26 cellular contexts compared by ENCODE assay signal in genomic region chr7:43199761-43200160, GRCh38.
DNase-seq lines count a peak whose midpoint lies in the region; ATAC-seq, FAIRE-seq and TF ChIP-seq lines count a peak whose summit lies in the region.
"Had no signal": no experiment of that assay in that cellular context is flagged by ENCODE, and none has a peak within 500 bp of the region (broad histone marks: within the 10 kb centered on the region; RNA-seq: fewer than 3 reads in every experiment).

No MANE protein-coding gene starts in this region.

- H3K9me3 Mint-ChIP-seq in astrocyte (ENCODE audit: unreplicated experiment): peaks cover 2% of the 10 kb centered on the region
- H3K9me3 Mint-ChIP-seq in activated CD8-positive, alpha-beta memory T cell treated with anti-CD3 and anti-CD28 coated beads, Interleukin-2, amount 10 ng/mL, durations not matched to agents 7 days and 5 days (ENCODE audit: low read depth): no peaks in the 10 kb centered on the region
- H3K9me3 Mint-ChIP-seq: activated naive CD8-positive, alpha-beta T cell treated with anti-CD3 and anti-CD28 coated beads for 36 hours; activated T-cell treated with anti-CD3 and anti-CD28 coated beads, Interleukin-2, amount 50 U/mL, for 24 hours; CD4-positive, CD25-positive, alpha-beta regulatory T cell had no signal

- H3K27ac Mint-ChIP-seq in astrocyte (ENCODE audit: unreplicated experiment): no peak overlapping the region
- H3K27ac Mint-ChIP-seq in activated CD8-positive, alpha-beta memory T cell treated with anti-CD3 and anti-CD28 coated beads, Interleukin-2, amount 10 ng/mL, durations not matched to agents 7 days and 5 days: no peak overlapping the region
- H3K27ac Mint-ChIP-seq: activated naive CD8-positive, alpha-beta T cell treated with anti-CD3 and anti-CD28 coated beads for 36 hours; activated T-cell treated with anti-CD3 and anti-CD28 coated beads, Interleukin-2, amount 50 U/mL, for 24 hours; CD4-positive, CD25-positive, alpha-beta regulatory T cell had no signal

- no peaks in the 10 kb centered on the region for H3K27me3 Mint-ChIP-seq in astrocyte (ENCODE audit: low read depth, unreplicated experiment)
- H3K27me3 Mint-ChIP-seq in activated CD8-positive, alpha-beta memory T cell treated with anti-CD3 and anti-CD28 coated beads, Interleukin-2, amount 10 ng/mL, durations not matched to agents 7 days and 5 days: peaks cover 7% of the 10 kb centered on the region

- no peak for ATAC-seq in activated CD8-positive, alpha-beta memory T cell treated with anti-CD3 and anti-CD28 coated beads, Interleukin-2, amount 10 ng/mL, durations not matched to agents 7 days and 5 days
- ATAC-seq: K562, right cardiac atrium had no signal

- no peaks in the 10 kb centered on the region for H3K36me3 Mint-ChIP-seq in astrocyte (ENCODE audit: low read depth, unreplicated experiment)
- no peaks in the 10 kb centered on the region for H3K36me3 Mint-ChIP-seq in activated CD8-positive, alpha-beta memory T cell treated with anti-CD3 and anti-CD28 coated beads, Interleukin-2, amount 10 ng/mL, durations not matched to agents 7 days and 5 days
- H3K36me3 Mint-ChIP-seq: activated naive CD8-positive, alpha-beta T cell treated with anti-CD3 and anti-CD28 coated beads for 36 hours; CD4-positive, CD25-positive, alpha-beta regulatory T cell had no signal

- peak; percentile 40 for DNase-seq in ELR (ENCODE audit: low read depth)
- DNase-seq in astrocyte (ENCODE audit: low read depth): no peak
- peak; percentile 38 for DNase-seq in fibroblast of pulmonary artery (ENCODE audit: low read depth)
- no peak for DNase-seq in tibial artery
- no peak for DNase-seq in cortex of kidney (lab: John Stamatoyannopoulos, UW)
- no peak for DNase-seq in GM10248 (ENCODE audit: extremely low spot score)
- DNase-seq in activated CD8-positive, alpha-beta memory T cell treated with anti-CD3 and anti-CD28 coated beads, Interleukin-2, amount 10 ng/mL, durations not matched to agents 7 days and 5 days: no peak
- DNase-seq: activated CD4-positive, alpha-beta T cell treated with anti-CD3 and anti-CD28 coated beads for 48 hours; activated effector memory CD4-positive, alpha-beta T cell treated with anti-CD3 and anti-CD28 coated beads, Interleukin-2, amount 50 U/mL, for 16 hours; activated naive CD8-positive, alpha-beta T cell treated with anti-CD3 and anti-CD28 coated beads for 36 hours; activated T-cell treated with anti-CD3 and anti-CD28 coated beads, Interleukin-2, amount 50 U/mL, for 24 hours; aorta; caudate nucleus; CD4-positive, CD25-positive, alpha-beta regulatory T cell; glutamatergic neuron; NCI-H1092 treated with DMSO at 0.1 percent for 48 hours; NCI-H1694 treated with DMSO at 0.1 percent for 48 hours; NCI-H446; right cardiac atrium; stimulated activated CD4-positive, alpha-beta T cell treated with anti-CD3 and anti-CD28 coated beads, Interleukin-4, amount 100 ng/mL, for 24 hours; T1000 had no signal

- TF ChIP-seq CTCF in astrocyte (IDR thresholded peaks at IDR 0.05; ENCODE audit: insufficient read depth, low read depth, low read length) (no peak), fibroblast of pulmonary artery (IDR thresholded peaks at IDR 0.05; ENCODE audit: low read length, missing control alignments) (no peak), tibial artery (IDR thresholded peaks at IDR 0.05) (no peak), GM10248 (IDR thresholded peaks at IDR 0.05; ENCODE audit: control extremely low read depth, extremely low read depth, low read depth, missing control alignments) (no peak)

- H3K4me3 ChIP-seq in astrocyte (ENCODE audit: insufficient read depth, low read depth, low read length) (no peak overlapping the region), fibroblast of pulmonary artery (replicated peaks; ENCODE audit: low read depth, low read length) (no peak overlapping the region), tibial artery (no peak overlapping the region)
- H3K4me3 ChIP-seq: K562, tibial nerve had no signal

- CTCF ChIA-PET in GM10248 (lab: Yijun Ruan, JAX): no interaction called here
- CTCF ChIA-PET in activated CD8-positive, alpha-beta memory T cell treated with anti-CD3 and anti-CD28 coated beads, Interleukin-2, amount 10 ng/mL, durations not matched to agents 7 days and 5 days (lab: Charles Lee): no interaction called here

- H4K20me1 ChIP-seq in astrocyte (ENCODE audit: insufficient read depth, low read length): no peaks in the 10 kb centered on the region

- H3K27ac ChIP-seq in astrocyte (ENCODE audit: low read depth, low read length) (peak overlapping the region; percentile 54), tibial artery (no peak overlapping the region)
- H3K27ac ChIP-seq: tibial nerve had no signal

- no peaks in the 10 kb centered on the region for H3K36me3 ChIP-seq in astrocyte (ENCODE audit: insufficient read depth, low read length)
- H3K36me3 ChIP-seq in tibial artery: no peaks in the 10 kb centered on the region
- H3K36me3 ChIP-seq: tibial nerve had no signal

- FAIRE-seq in astrocyte (lab: Jason Lieb, UNC): no peak
- FAIRE-seq: endometrium, GM12892, HTR-8/SVneo, K562 had no signal

- intact Hi-C loops in tibial artery (cut with DNase I; ENCODE audit: low total_unique reads): no loop called here

- H3K4me1 ChIP-seq in astrocyte (ENCODE audit: insufficient read depth, low read length) (peaks cover 17% of the 10 kb centered on the region), tibial artery (no peaks in the 10 kb centered on the region)
- H3K4me1 ChIP-seq: tibial nerve had no signal

- H3K27me3 ChIP-seq in astrocyte (ENCODE audit: insufficient read depth, low read length) (no peaks in the 10 kb centered on the region), tibial artery (peaks cover 0 to 19% of the 10 kb centered on the region in 2 donors)

- H3K4me2 ChIP-seq in astrocyte (ENCODE audit: low read length): peak overlapping the region; percentile 60

- H3K79me2 ChIP-seq in astrocyte (ENCODE audit: insufficient read depth, low read length): no peaks in the 10 kb centered on the region

- POLR2A ChIA-PET in GM10248 (lab: Yijun Ruan, JAX): no interaction called here

- H2AFZ ChIP-seq in astrocyte (ENCODE audit: low read depth, low read length): no peak overlapping the region

- H3K4me3 Mint-ChIP-seq in astrocyte (ENCODE audit: unreplicated experiment): no peak overlapping the region
- no peak overlapping the region for H3K4me3 Mint-ChIP-seq in activated CD8-positive, alpha-beta memory T cell treated with anti-CD3 and anti-CD28 coated beads, Interleukin-2, amount 10 ng/mL, durations not matched to agents 7 days and 5 days
- H3K4me3 Mint-ChIP-seq: activated naive CD8-positive, alpha-beta T cell treated with anti-CD3 and anti-CD28 coated beads for 36 hours; activated T-cell treated with anti-CD3 and anti-CD28 coated beads, Interleukin-2, amount 50 U/mL, for 24 hours; CD4-positive, CD25-positive, alpha-beta regulatory T cell had no signal

- no peak overlapping the region for H3K9ac ChIP-seq in astrocyte (ENCODE audit: low read length)

- H3K4me1 Mint-ChIP-seq in astrocyte (ENCODE audit: low read depth, unreplicated experiment): peaks cover 6% of the 10 kb centered on the region
- no peaks in the 10 kb centered on the region for H3K4me1 Mint-ChIP-seq in activated CD8-positive, alpha-beta memory T cell treated with anti-CD3 and anti-CD28 coated beads, Interleukin-2, amount 10 ng/mL, durations not matched to agents 7 days and 5 days
- H3K4me1 Mint-ChIP-seq: activated naive CD8-positive, alpha-beta T cell treated with anti-CD3 and anti-CD28 coated beads for 36 hours; CD4-positive, CD25-positive, alpha-beta regulatory T cell had no signal

- no peaks in the 10 kb centered on the region for H3K9me3 ChIP-seq in astrocyte (ENCODE audit: insufficient read depth, low read depth, low read length)
- no peaks in the 10 kb centered on the region for H3K9me3 ChIP-seq in tibial artery
- H3K9me3 ChIP-seq: tibial nerve had no signal

Comparison
In these comparisons a context has a peak if more than half of its experiments do, and no peak if none do; other contexts are left out.
1. DNase-seq: peak in ELR (single experiment) and fibroblast of pulmonary artery (single experiment); none in astrocyte (single experiment), tibial artery (0 of 2), cortex of kidney (single experiment), GM10248 (single experiment) and activated CD8-positive, alpha-beta memory T cell treated with anti-CD3 and anti-CD28 coated beads, Interleukin-2, amount 10 ng/mL, durations not matched to agents 7 days and 5 days (single experiment).